9 cellular contexts compared by ENCODE assay signal in genomic region chr17:47651704-47652103, GRCh38. TPM values are rescaled to one million over a fixed set of nuclear protein-coding genes. Genes with fewer than 3 reads are reported as not detected.
DNase-seq lines count a peak whose midpoint lies in the region; ATAC-seq and TF ChIP-seq lines count a peak whose summit lies in the region.
"Had no signal": no experiment of that assay in that cellular context is flagged by ENCODE, and none has a peak within 500 bp of the region (broad histone marks: within the 10 kb centered on the region; RNA-seq: fewer than 3 reads in every experiment).

No MANE protein-coding gene starts in this region.

- no peak for DNase-seq in GM06990 (ENCODE audit: extremely low read depth, insufficient read length)
- no peak for DNase-seq in mammary epithelial cell
- DNase-seq in neural crest cell (ENCODE audit: low read depth, low spot score), result no peak
- no peak for DNase-seq in adrenal gland
- no peak for DNase-seq in stimulated activated CD4-positive, alpha-beta T cell treated with anti-CD3 and anti-CD28 coated beads, Interleukin-1b, Interleukin-23, amount 100 ng/mL, for 48 hours
- DNase-seq in NCI-H226, result no peak
- DNase-seq: activated naive CD4-positive, alpha-beta T cell had no signal

- CTCF ChIA-PET in mammary epithelial cell (lab: Charles Lee; ENCODE audit: low non-redundant PET), result no interaction called here

- H3K27me3 ChIP-seq in GM06990 (replicated peaks; ENCODE audit: control insufficient read depth, insufficient read depth, low read length) (no peaks in the 10 kb centered on the region), Loucy (ENCODE audit: insufficient read depth, low read length, poor library complexity, severe bottlenecking) (no peaks in the 10 kb centered on the region), mammary epithelial cell (ENCODE audit: insufficient read depth, low read length) (no peaks in the 10 kb centered on the region), adrenal gland (no peaks in the 10 kb centered on the region)

- in situ Hi-C loops in mammary epithelial cell (cut with MboI; ENCODE audit: low sequenced_read_pairs in 2 of 2), result no loop called here

- peaks cover 20% of the 10 kb centered on the region for H3K36me3 Mint-ChIP-seq in neural crest cell (ENCODE audit: low read depth)

- H3K79me2 ChIP-seq in Loucy (ENCODE audit: insufficient read depth, low read length) (peaks cover 82% of the 10 kb centered on the region), mammary epithelial cell (ENCODE audit: insufficient read depth, low read length) (peaks cover 65% of the 10 kb centered on the region)

- peak overlapping the region; percentile 93 for H3K9ac ChIP-seq in Loucy (ENCODE audit: low read depth, low read length, poor library complexity, severe bottlenecking)
- H3K9ac ChIP-seq in mammary epithelial cell (ENCODE audit: insufficient read depth, low read length), result peak overlapping the region; percentile 15

- H3K4me2 ChIP-seq in Loucy (ENCODE audit: low read depth, low read length, poor library complexity, severe bottlenecking) (peak overlapping the region; percentile 93), mammary epithelial cell (ENCODE audit: insufficient read depth, low read depth, low read length) (peak overlapping the region; percentile 86)

- intact Hi-C loops in mammary epithelial cell (cut with micrococcal nuclease) (no loop called here), adrenal gland (cut with DNase I) (no loop called here)

- H2AFZ ChIP-seq in Loucy (ENCODE audit: low read length) (no peak overlapping the region), mammary epithelial cell (ENCODE audit: low read depth, low read length) (no peak overlapping the region)

- BruUV-seq in mammary epithelial cell (replicated peaks; lab: Mats Ljungman, UMichigan), result no TSS peak

- H3K4me1 Mint-ChIP-seq in neural crest cell, result peaks cover 63% of the 10 kb centered on the region

- H3K27ac ChIP-seq in mammary epithelial cell (ENCODE audit: insufficient read depth, low read depth, low read length) (peak overlapping the region; percentile 85), adrenal gland (no peak overlapping the region)

- H3K4me1 ChIP-seq in Loucy (ENCODE audit: insufficient read depth, low read length, poor library complexity, severe bottlenecking) (peaks cover 55% of the 10 kb centered on the region), mammary epithelial cell (ENCODE audit: insufficient read depth, low read length) (peaks cover 39% of the 10 kb centered on the region), adrenal gland (replicated peaks in 1 of 2) (peaks cover 22 to 66% of the 10 kb centered on the region in 2 donors)

- H3K4me3 Mint-ChIP-seq in neural crest cell, result peak overlapping the region; percentile 94

- H3K36me3 ChIP-seq in GM06990 (ENCODE audit: control insufficient read depth, insufficient read depth, low read length), result peaks cover 19% of the 10 kb centered on the region
- peaks cover 49% of the 10 kb centered on the region for H3K36me3 ChIP-seq in Loucy (ENCODE audit: insufficient read depth, low read length)
- peaks cover 34% of the 10 kb centered on the region for H3K36me3 ChIP-seq in mammary epithelial cell (ENCODE audit: insufficient read depth, low read length)
- peaks cover 0 to 53% of the 10 kb centered on the region in 2 donors for H3K36me3 ChIP-seq in adrenal gland (replicated peaks in 1 of 2)

- TF ChIP-seq CTCF in GM06990 (IDR thresholded peaks at IDR 0.05; ENCODE audit: insufficient read depth, low read length, poor library complexity, severe bottlenecking) (no peak), Loucy (conservative IDR thresholded peaks at IDR 0.05; ENCODE audit: low read length) (no peak), mammary epithelial cell (conservative IDR thresholded peaks at IDR 0.05 in 1 of 2, IDR thresholded peaks at IDR 0.05 in 1 of 2; ENCODE audit: extremely low read depth in 1 of 2, insufficient read depth in 1 of 2, low read depth in 1 of 2, low read length in 2 of 2) (no peak), neural crest cell (conservative IDR thresholded peaks at IDR 0.05) (no peak), adrenal gland (IDR thresholded peaks at IDR 0.05) (no peak)

- H3F3A ChIP-seq in Loucy (ENCODE audit: low read depth), result no peaks in the 10 kb centered on the region; the same call in 1 of the 2 replicates

- no peak overlapping the region for H3K27ac Mint-ChIP-seq in neural crest cell (ENCODE audit: unreplicated experiment)

- 44% methylated on average over 2 of the region's 2 CpGs for WGBS in mammary epithelial cell (ENCODE audit: low coverage, missing lambda C conversion rate)
- 45 to 60% (median 53%) methylated on average over 2 of the region's 2 CpGs for WGBS in adrenal gland, 4 donors

- ATAC-seq in HG03108 (IDR thresholded peaks at IDR 0.05; ENCODE audit: unreplicated experiment), result no peak

- H3K27me3 Mint-ChIP-seq in neural crest cell (ENCODE audit: low read depth), result peaks cover 4% of the 10 kb centered on the region

- no peaks in the 10 kb centered on the region for H3K9me3 ChIP-seq in Loucy (ENCODE audit: insufficient read depth, low read depth, low read length)
- H3K9me3 ChIP-seq in mammary epithelial cell (replicated peaks; ENCODE audit: insufficient read depth, low read length), result no peaks in the 10 kb centered on the region
- no peaks in the 10 kb centered on the region for H3K9me3 ChIP-seq in adrenal gland (replicated peaks in 1 of 3)

- H3K4me3 ChIP-seq in GM06990 (replicated peaks; ENCODE audit: low read depth, low read length) (peak overlapping the region; percentile 79), Loucy (ENCODE audit: low read length, poor library complexity, severe bottlenecking) (peak overlapping the region; percentile 99), mammary epithelial cell (replicated peaks in 1 of 3; ENCODE audit: insufficient read depth in 1 of 3, low read depth in 2 of 3, low read length in 3 of 3) (peak overlapping the region in 2 of 3 experiments; percentile 90 to 99), adrenal gland (no peak overlapping the region)

- H3K9me3 Mint-ChIP-seq in neural crest cell, result no peaks in the 10 kb centered on the region

- dilution Hi-C loops in mammary epithelial cell (cut with HindIII; ENCODE audit: low sequenced_read_pairs), result no loop called here

- no peaks in the 10 kb centered on the region for H3K9me2 ChIP-seq in Loucy (replicated peaks; ENCODE audit: low read depth, low read length)

- H4K20me1 ChIP-seq in Loucy (ENCODE audit: insufficient read depth, low read length, poor library complexity, severe bottlenecking) (peaks cover 61% of the 10 kb centered on the region), mammary epithelial cell (ENCODE audit: insufficient read depth, low read length) (peaks cover 15% of the 10 kb centered on the region)

- TF ChIP-seq POLR2A in adrenal gland (IDR thresholded peaks at IDR 0.05), result no peak

RNA-seq across cellular contexts. Expression of gene KPNB1, which starts 2.0 kb away (rescaled TPM):
- total RNA-seq in mammary epithelial cell, result 100 to 1,000 TPM; 333 to 454 TPM
- 187 TPM for polyA plus RNA-seq in mammary epithelial cell
- polyA minus RNA-seq in mammary epithelial cell, result 664 TPM
- total RNA-seq in neural crest cell, result 642 and 671 TPM in 2 replicates
- total RNA-seq in adrenal gland, result 100 to 1,000 TPM; 159 to 352 (median 252) TPM
- polyA plus RNA-seq in adrenal gland, result 100 to 1,000 TPM in 1 of 3 donors, 10 to 100 TPM in 2; 41.5 to 339 (median 45.3) TPM

RNA-seq across cellular contexts. Expression of gene TBKBP1, which starts 42.3 kb away (rescaled TPM):
- total RNA-seq in mammary epithelial cell (1 to 10 TPM; 2.2 to 5.6 TPM), neural crest cell (18.3 and 22.1 TPM in 2 replicates), adrenal gland (10 to 100 TPM in 4 of 8 donors, 1 to 10 TPM in 4; 3.9 to 15.9 (median 11.5) TPM)
- polyA plus RNA-seq in mammary epithelial cell (2.4 TPM), adrenal gland (10 to 100 TPM in 2 of 3 donors, 1 to 10 TPM in 1; 5.7 to 63.9 (median 18.6) TPM)
- polyA minus RNA-seq in mammary epithelial cell, result 2.1 TPM

Comparison
In these comparisons a context has a peak if more than half of its experiments do, and no peak if none do; other contexts are left out.
1. H3K4me3 ChIP-seq: peak in GM06990 (single experiment), Loucy (single experiment) and mammary epithelial cell (2 of 3); none in adrenal gland (0 of 4).